1 cellular context compared by ENCODE assay signal in the genomic region with DNA sequence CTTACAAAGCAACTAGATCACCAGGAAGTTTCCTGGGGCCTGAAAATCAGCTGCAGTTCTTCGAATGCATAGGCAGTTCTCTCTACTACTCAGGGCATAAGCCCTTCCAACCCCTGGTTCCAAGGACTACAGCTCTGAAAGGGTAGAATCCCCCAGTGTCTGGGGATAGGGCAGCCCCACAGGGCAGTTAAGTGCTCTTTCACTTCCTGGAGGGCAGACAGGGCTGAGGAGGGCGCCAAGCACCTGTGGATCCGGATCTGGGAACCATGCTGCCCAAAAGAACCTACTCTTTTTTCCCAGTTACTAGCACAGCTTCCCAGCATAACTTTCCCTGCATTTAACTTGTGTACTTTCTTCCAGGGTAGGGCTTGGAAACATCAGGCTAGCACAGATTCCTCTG.
TF ChIP-seq lines count a peak whose summit lies in the region.

No MANE protein-coding gene starts in this region.

TF ChIP-seq in WTC11, 78 proteins besides CTCF, POLR2A, EP300 and RAD21 (continued from another document):
- TF ChIP-seq, protein P1, sequence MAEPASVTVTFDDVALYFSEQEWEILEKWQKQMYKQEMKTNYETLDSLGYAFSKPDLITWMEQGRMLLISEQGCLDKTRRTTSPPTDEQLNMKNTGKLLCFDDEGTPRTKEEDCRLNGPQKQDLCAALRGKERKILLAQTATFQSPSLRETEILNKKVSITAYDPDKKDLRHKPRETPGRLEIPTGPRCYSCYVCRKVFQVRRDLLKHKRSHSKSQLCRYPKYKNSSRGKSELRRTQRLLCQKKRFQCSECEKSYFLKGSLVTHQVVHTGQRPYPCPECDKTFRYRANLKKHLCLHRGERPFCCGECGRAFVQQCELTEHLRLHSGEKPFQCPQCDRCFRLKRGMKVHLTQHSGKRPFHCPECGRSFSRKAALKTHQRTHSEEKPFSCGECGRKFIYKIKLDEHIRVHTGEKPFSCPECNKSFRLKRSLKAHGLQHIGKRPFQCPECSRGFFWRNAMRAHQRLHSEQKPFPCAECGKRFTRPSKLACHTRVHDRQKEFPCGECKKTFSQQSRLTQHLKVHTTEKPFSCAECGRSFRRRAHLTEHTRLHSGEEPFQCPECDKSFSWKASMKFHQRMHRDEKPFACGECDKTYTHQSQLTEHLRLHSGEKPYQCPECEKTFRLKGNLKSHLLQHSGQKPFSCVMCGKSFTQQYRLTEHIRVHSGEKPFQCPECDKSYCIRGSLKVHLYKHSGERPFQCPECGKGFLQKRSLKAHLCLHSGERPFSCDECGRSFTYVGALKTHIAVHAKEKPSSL (CRISPR knock-in tag; conservative IDR thresholded peaks at IDR 0.05) = no peak
- TF ChIP-seq CBFB (CRISPR knock-in tag; IDR thresholded peaks at IDR 0.05; ENCODE audit: low read depth) = no peak
- TF ChIP-seq, protein P2, sequence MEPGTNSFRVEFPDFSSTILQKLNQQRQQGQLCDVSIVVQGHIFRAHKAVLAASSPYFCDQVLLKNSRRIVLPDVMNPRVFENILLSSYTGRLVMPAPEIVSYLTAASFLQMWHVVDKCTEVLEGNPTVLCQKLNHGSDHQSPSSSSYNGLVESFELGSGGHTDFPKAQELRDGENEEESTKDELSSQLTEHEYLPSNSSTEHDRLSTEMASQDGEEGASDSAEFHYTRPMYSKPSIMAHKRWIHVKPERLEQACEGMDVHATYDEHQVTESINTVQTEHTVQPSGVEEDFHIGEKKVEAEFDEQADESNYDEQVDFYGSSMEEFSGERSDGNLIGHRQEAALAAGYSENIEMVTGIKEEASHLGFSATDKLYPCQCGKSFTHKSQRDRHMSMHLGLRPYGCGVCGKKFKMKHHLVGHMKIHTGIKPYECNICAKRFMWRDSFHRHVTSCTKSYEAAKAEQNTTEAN (CRISPR knock-in tag; IDR thresholded peaks at IDR 0.05) = no peak
- TF ChIP-seq, protein P3, sequence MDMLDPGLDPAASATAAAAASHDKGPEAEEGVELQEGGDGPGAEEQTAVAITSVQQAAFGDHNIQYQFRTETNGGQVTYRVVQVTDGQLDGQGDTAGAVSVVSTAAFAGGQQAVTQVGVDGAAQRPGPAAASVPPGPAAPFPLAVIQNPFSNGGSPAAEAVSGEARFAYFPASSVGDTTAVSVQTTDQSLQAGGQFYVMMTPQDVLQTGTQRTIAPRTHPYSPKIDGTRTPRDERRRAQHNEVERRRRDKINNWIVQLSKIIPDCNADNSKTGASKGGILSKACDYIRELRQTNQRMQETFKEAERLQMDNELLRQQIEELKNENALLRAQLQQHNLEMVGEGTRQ (CRISPR knock-in tag; IDR thresholded peaks at IDR 0.05) = no peak
